Comparison of ENCODE assay signal across 7 cellular contexts in the genomic region with DNA sequence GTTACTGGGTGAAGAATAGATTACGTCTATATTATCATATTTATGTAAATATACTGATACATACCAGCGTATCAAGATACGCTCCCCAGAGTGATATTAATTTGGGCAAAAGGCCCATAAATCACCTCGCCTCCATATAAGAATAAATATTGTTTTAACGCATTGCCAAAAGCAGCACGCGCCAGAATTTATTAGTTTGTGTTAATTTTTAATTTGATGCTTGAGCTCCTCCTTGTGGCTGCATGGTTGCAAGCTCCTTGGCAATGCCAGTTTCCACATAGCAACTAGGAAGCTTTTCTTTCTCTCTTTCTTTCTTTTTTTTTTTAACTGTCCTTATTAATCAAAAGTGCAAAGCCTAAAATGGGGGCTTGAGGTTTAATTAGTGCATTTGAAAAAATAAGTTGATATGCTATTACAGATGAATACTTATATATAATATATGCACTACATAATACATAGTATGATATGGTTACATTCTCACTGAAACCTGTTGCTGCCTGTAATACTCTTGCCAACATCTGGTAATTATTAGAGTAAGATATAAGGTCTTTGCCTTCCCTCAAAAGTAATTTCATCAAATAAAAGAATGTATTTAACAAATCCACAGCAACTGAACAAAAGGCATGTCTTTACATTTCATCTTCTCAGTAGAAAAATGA.
DNase-seq lines count a peak whose midpoint lies in the region; ATAC-seq and TF ChIP-seq lines count a peak whose summit lies in the region.

No MANE protein-coding gene starts in this region.

- H3K27ac Mint-ChIP-seq in activated CD8-positive, alpha-beta T cell treated with anti-CD3 and anti-CD28 coated beads, Interleukin-2, amount 10 ng/mL, durations not matched to agents 7 days and 5 days, result no peak overlapping the region

- TF ChIP-seq POLR2A in spleen (IDR thresholded peaks at IDR 0.05), result no peak

- POLR2A ChIA-PET in activated CD8-positive, alpha-beta T cell treated with anti-CD3 and anti-CD28 coated beads, Interleukin-2, amount 10 ng/mL, durations not matched to agents 7 days and 5 days (lab: Charles Lee), result no interaction called here

- H3K4me3 ChIP-seq in right atrium auricular region, result no peak overlapping the region
- H3K4me3 ChIP-seq in spleen, result no peak overlapping the region

- H3K9me3 Mint-ChIP-seq in activated CD8-positive, alpha-beta T cell treated with anti-CD3 and anti-CD28 coated beads, Interleukin-2, amount 10 ng/mL, durations not matched to agents 7 days and 5 days (ENCODE audit: insufficient read depth), result no peaks in the 10 kb centered on the region

- CTCF ChIA-PET in activated CD8-positive, alpha-beta T cell treated with anti-CD3 and anti-CD28 coated beads, Interleukin-2, amount 10 ng/mL, durations not matched to agents 7 days and 5 days (lab: Charles Lee), result interaction anchor here (0.6 kb wide), 2 partner anchors 26 to 904 kb away, joined by 3 read pairs; no protein-coding TSS in a partner anchor

- H3K36me3 ChIP-seq in right atrium auricular region (no peaks in the 10 kb centered on the region), spleen (no peaks in the 10 kb centered on the region)

- WGBS in spleen, 5 donors, result 23 to 42% (median 25%) methylated on average over 7 of the region's 7 CpGs

- no peaks in the 10 kb centered on the region for H3K4me1 Mint-ChIP-seq in activated CD8-positive, alpha-beta T cell treated with anti-CD3 and anti-CD28 coated beads, Interleukin-2, amount 10 ng/mL, durations not matched to agents 7 days and 5 days (ENCODE audit: low read depth)

- intact Hi-C loops in spleen (cut with DNase I; ENCODE audit: low total_unique reads), result loop anchor here (5.0 kb wide), 1 partner anchor 403 kb away; no protein-coding TSS in a partner anchor

- peak; percentile 61 to 74 for TF ChIP-seq CTCF in right atrium auricular region (IDR thresholded peaks at IDR 0.05)
- TF ChIP-seq CTCF in spleen (IDR thresholded peaks at IDR 0.05 in 8 of 11, conservative IDR thresholded peaks at IDR 0.05 in 3 of 11), result peak; percentile 19 to 72 (median 60)

- H3K4me3 Mint-ChIP-seq in activated CD8-positive, alpha-beta T cell treated with anti-CD3 and anti-CD28 coated beads, Interleukin-2, amount 10 ng/mL, durations not matched to agents 7 days and 5 days, result no peak overlapping the region

- DNase-seq in ELR (ENCODE audit: low read depth) (peak; percentile 39), M059J (ENCODE audit: low read depth) (peak; percentile 4), right atrium auricular region (ENCODE audit: low spot score) (no peak), spleen (no peak), GOT3 (lab: John Stamatoyannopoulos, UW) (no peak)
- DNase-seq in activated CD8-positive, alpha-beta T cell treated with anti-CD3 and anti-CD28 coated beads, Interleukin-2, amount 10 ng/mL, durations not matched to agents 7 days and 5 days, result peak; percentile 21

- ATAC-seq in GM21381 (IDR thresholded peaks at IDR 0.05; ENCODE audit: unreplicated experiment), result peak; percentile 49
- no peak for ATAC-seq in activated CD8-positive, alpha-beta T cell treated with anti-CD3 and anti-CD28 coated beads, Interleukin-2, amount 10 ng/mL, durations not matched to agents 7 days and 5 days

- H3K27ac ChIP-seq in right atrium auricular region, result no peak overlapping the region
- H3K27ac ChIP-seq in spleen, result no peak overlapping the region

- H3K36me3 Mint-ChIP-seq in activated CD8-positive, alpha-beta T cell treated with anti-CD3 and anti-CD28 coated beads, Interleukin-2, amount 10 ng/mL, durations not matched to agents 7 days and 5 days (ENCODE audit: low read depth), result no peaks in the 10 kb centered on the region

- H3K4me1 ChIP-seq in right atrium auricular region (no peaks in the 10 kb centered on the region), spleen (peaks cover 0 to 12% (median 3%) of the 10 kb centered on the region in 6 donors)

- H3K27me3 Mint-ChIP-seq in activated CD8-positive, alpha-beta T cell treated with anti-CD3 and anti-CD28 coated beads, Interleukin-2, amount 10 ng/mL, durations not matched to agents 7 days and 5 days (ENCODE audit: low read depth), result no peaks in the 10 kb centered on the region

- H3K9me3 ChIP-seq in right atrium auricular region (no peaks in the 10 kb centered on the region), spleen (no peaks in the 10 kb centered on the region)

- H3K27me3 ChIP-seq in right atrium auricular region, result no peaks in the 10 kb centered on the region
- no peaks in the 10 kb centered on the region for H3K27me3 ChIP-seq in spleen (replicated peaks in 1 of 7)

Comparison
In these comparisons a context has a peak if more than half of its experiments do, and no peak if none do; other contexts are left out.
1. DNase-seq: peak in ELR (single experiment), M059J (single experiment) and activated CD8-positive, alpha-beta T cell treated with anti-CD3 and anti-CD28 coated beads, Interleukin-2, amount 10 ng/mL, durations not matched to agents 7 days and 5 days (single experiment); none in right atrium auricular region (single experiment), spleen (single experiment) and GOT3 (single experiment).